In genomic region chr20:2453792-2454191, GRCh38 we compare ENCODE assay signal across 25 cellular contexts. TPM values are rescaled to one million over a fixed set of nuclear protein-coding genes. Genes with fewer than 3 reads are reported as not detected.
DNase-seq lines count a peak whose midpoint lies in the region; ATAC-seq, FAIRE-seq and TF ChIP-seq lines count a peak whose summit lies in the region.
"Had no signal": no experiment of that assay in that cellular context is flagged by ENCODE, and none has a peak within 500 bp of the region (broad histone marks: within the 10 kb centered on the region; RNA-seq: fewer than 3 reads in every experiment).

No MANE protein-coding gene starts in this region.

- no peak overlapping the region for H3K9ac ChIP-seq in endodermal cell (ENCODE audit: extremely low read depth, low read length, poor library complexity, severe bottlenecking)
- H3K9ac ChIP-seq: BLaER1 had no signal

- H3K27me3 ChIP-seq in endodermal cell (ENCODE audit: control insufficient read depth, insufficient read depth, low read length, poor library complexity, severe bottlenecking): no peaks in the 10 kb centered on the region
- H3K27me3 ChIP-seq: BLaER1 had no signal

- DNase-seq in activated naive CD4-positive, alpha-beta T cell treated with Interleukin-2 at 50 U/mL for 16 hours: no peak
- DNase-seq in endodermal cell: no peak
- DNase-seq in urothelium cell line (ENCODE audit: low spot score): no peak
- no peak for DNase-seq in NCI-H510A treated with DMSO at 0.1 percent for 48 hours (lab: John Stamatoyannopoulos, UW)
- DNase-seq: CD4-positive, alpha-beta T cell; CD8-positive, alpha-beta memory T cell; DMS 273 treated with DMSO at 0.1 percent for 48 hours; DMS79; EL; GDM1; GOT3 had no signal

- no peak overlapping the region for H3K4me3 ChIP-seq in endodermal cell (ENCODE audit: low read length)
- H3K4me3 ChIP-seq: BLaER1, HAP-1 had no signal

- peaks cover 42% of the 10 kb centered on the region for H3K4me1 Mint-ChIP-seq in activated naive CD4-positive, alpha-beta T cell treated with anti-CD3 and anti-CD28 coated beads, Interleukin-2, amount 50 U/mL, for 24 hours
- H3K4me1 Mint-ChIP-seq in activated T-helper 17 cell treated with anti-CD3 and anti-CD28 coated beads, Interleukin-2, amount 50 U/mL, for 72 hours: peaks cover 19% of the 10 kb centered on the region
- H3K4me1 Mint-ChIP-seq in endodermal cell: no peaks in the 10 kb centered on the region
- H3K4me1 Mint-ChIP-seq: B cell had no signal

- H3K4me3 Mint-ChIP-seq in activated naive CD4-positive, alpha-beta T cell treated with anti-CD3 and anti-CD28 coated beads, Interleukin-2, amount 50 U/mL, for 24 hours: no peak overlapping the region
- H3K4me3 Mint-ChIP-seq in activated T-helper 17 cell treated with anti-CD3 and anti-CD28 coated beads, Interleukin-2, amount 50 U/mL, for 72 hours: no peak overlapping the region
- no peak overlapping the region for H3K4me3 Mint-ChIP-seq in endodermal cell
- H3K4me3 Mint-ChIP-seq: B cell; CD14-positive monocyte; CD4-positive, alpha-beta T cell; CD8-positive, alpha-beta memory T cell had no signal

- peak overlapping the region; percentile 47 for H3K27ac Mint-ChIP-seq in activated naive CD4-positive, alpha-beta T cell treated with anti-CD3 and anti-CD28 coated beads, Interleukin-2, amount 50 U/mL, for 24 hours
- H3K27ac Mint-ChIP-seq in activated T-helper 17 cell treated with anti-CD3 and anti-CD28 coated beads, Interleukin-2, amount 50 U/mL, for 72 hours: peak overlapping the region; percentile 28
- peak overlapping the region; percentile 55 for H3K27ac Mint-ChIP-seq in endodermal cell
- H3K27ac Mint-ChIP-seq: B cell; CD14-positive monocyte; CD4-positive, alpha-beta T cell; CD8-positive, alpha-beta memory T cell had no signal

- no peaks in the 10 kb centered on the region for H3K4me1 ChIP-seq in endodermal cell (ENCODE audit: control insufficient read depth, insufficient read depth, low read length)
- H3K4me1 ChIP-seq: HAP-1 had no signal

- H3K36me3 ChIP-seq in endodermal cell (ENCODE audit: control insufficient read depth, insufficient read depth, low read length): peaks cover 2% of the 10 kb centered on the region

- no peaks in the 10 kb centered on the region for H3K27me3 Mint-ChIP-seq in activated naive CD4-positive, alpha-beta T cell treated with anti-CD3 and anti-CD28 coated beads, Interleukin-2, amount 50 U/mL, for 24 hours
- no peaks in the 10 kb centered on the region for H3K27me3 Mint-ChIP-seq in activated T-helper 17 cell treated with anti-CD3 and anti-CD28 coated beads, Interleukin-2, amount 50 U/mL, for 72 hours
- no peaks in the 10 kb centered on the region for H3K27me3 Mint-ChIP-seq in endodermal cell (ENCODE audit: insufficient read depth)
- H3K27me3 Mint-ChIP-seq: B cell; CD4-positive, alpha-beta T cell; CD8-positive, alpha-beta memory T cell had no signal

- H3K9me3 ChIP-seq in endodermal cell (ENCODE audit: control insufficient read depth, low read length): no peaks in the 10 kb centered on the region
- H3K9me3 ChIP-seq: BLaER1, HAP-1 had no signal

- no peak for ATAC-seq in activated T-helper 17 cell treated with anti-CD3 and anti-CD28 coated beads, Interleukin-2, amount 50 U/mL, for 72 hours (replicated peaks)
- no peak for ATAC-seq in GM21528 (IDR thresholded peaks at IDR 0.05; ENCODE audit: low FRiP score, unreplicated experiment)
- ATAC-seq in SK-N-SH treated with all-trans-retinoic acid at 6 μM for 48 hours: no peak

- peaks cover 4% of the 10 kb centered on the region for H3K36me3 Mint-ChIP-seq in activated naive CD4-positive, alpha-beta T cell treated with anti-CD3 and anti-CD28 coated beads, Interleukin-2, amount 50 U/mL, for 24 hours
- H3K36me3 Mint-ChIP-seq in activated T-helper 17 cell treated with anti-CD3 and anti-CD28 coated beads, Interleukin-2, amount 50 U/mL, for 72 hours (ENCODE audit: low read depth): peaks cover 25% of the 10 kb centered on the region
- H3K36me3 Mint-ChIP-seq in endodermal cell (ENCODE audit: low read depth): peaks cover 2% of the 10 kb centered on the region

- TF ChIP-seq CTCF in endodermal cell (conservative IDR thresholded peaks at IDR 0.05): no peak

- H3K9me3 Mint-ChIP-seq in activated naive CD4-positive, alpha-beta T cell treated with anti-CD3 and anti-CD28 coated beads, Interleukin-2, amount 50 U/mL, for 24 hours: no peaks in the 10 kb centered on the region
- no peaks in the 10 kb centered on the region for H3K9me3 Mint-ChIP-seq in activated T-helper 17 cell treated with anti-CD3 and anti-CD28 coated beads, Interleukin-2, amount 50 U/mL, for 72 hours
- H3K9me3 Mint-ChIP-seq in endodermal cell: no peaks in the 10 kb centered on the region
- H3K9me3 Mint-ChIP-seq: CD14-positive monocyte; CD4-positive, alpha-beta T cell; CD8-positive, alpha-beta memory T cell had no signal

- WGBS in endodermal cell (ENCODE audit: insufficient coverage in 1 of 2, insufficient read length in 1 of 2), 2 experiments: 70 to 80% methylated on average over 2 to 3 of the region's 3 CpGs

- H3K27ac ChIP-seq in endodermal cell (ENCODE audit: low read depth, low read length): no peak overlapping the region
- H3K27ac ChIP-seq: 22Rv1, BLaER1 had no signal

- peak; percentile 23 for FAIRE-seq in urothelium cell line (lab: Jason Lieb, UNC)
- FAIRE-seq: A204.1, D721Med, GM12891, GM18507, H54 had no signal

TF ChIP-seq in SK-N-SH treated with all-trans-retinoic acid at 6 μM for 48 hours, 23 proteins besides CTCF, POLR2A, EP300 and RAD21:
- no peak for TF ChIP-seq SNAI2 (CRISPR knock-in tag; IDR thresholded peaks at IDR 0.05)
- TF ChIP-seq CREB5 (CRISPR knock-in tag; IDR thresholded peaks at IDR 0.05; ENCODE audit: low read depth): no peak
- no peak for TF ChIP-seq ZNF70 (CRISPR knock-in tag; IDR thresholded peaks at IDR 0.05)
- TF ChIP-seq ESRRG (CRISPR knock-in tag; IDR thresholded peaks at IDR 0.05): no peak
- no peak for TF ChIP-seq CSRNP3 (CRISPR knock-in tag; IDR thresholded peaks at IDR 0.05)
- no peak for TF ChIP-seq ZFP3 (CRISPR knock-in tag; IDR thresholded peaks at IDR 0.05)
- no peak for TF ChIP-seq TOX (CRISPR knock-in tag; IDR thresholded peaks at IDR 0.05; ENCODE audit: borderline replicate concordance)
- TF ChIP-seq ARNTL (CRISPR knock-in tag; IDR thresholded peaks at IDR 0.05; ENCODE audit: borderline replicate concordance, low read depth): no peak
TF ChIP-seq in SK-N-SH treated with all-trans-retinoic acid at 6 μM for 48 hours: peak in this region for 0.

RNA-seq across cellular contexts. Expression of gene SNRPB, which starts 16.8 kb away (rescaled TPM):
- 100 to 1,000 TPM; 329 to 489 TPM for total RNA-seq in activated T-helper 17 cell treated with anti-CD3 and anti-CD28 coated beads, Interleukin-2, amount 50 U/mL, for 72 hours
- 100 to 1,000 TPM; 277 to 310 TPM for total RNA-seq in endodermal cell
- polyA plus RNA-seq in endodermal cell (2013, experiment 1 of 2): 339 TPM
- 323 TPM for polyA plus RNA-seq in endodermal cell (2013, experiment 2 of 2)

RNA-seq across cellular contexts. Expression of gene ZNF343, which starts 54.9 kb away (rescaled TPM):
- total RNA-seq in activated T-helper 17 cell treated with anti-CD3 and anti-CD28 coated beads, Interleukin-2, amount 50 U/mL, for 72 hours: 10 to 100 TPM in 1 of 2 donors, 1 to 10 TPM in 1; 8.0 to 10.1 TPM
- total RNA-seq in endodermal cell: 10 to 100 TPM in 1 of 2 donors, 1 to 10 TPM in 1; 6.9 to 10.1 TPM
- 6.7 TPM for polyA plus RNA-seq in endodermal cell (2013, experiment 1 of 2)
- 5.4 TPM for polyA plus RNA-seq in endodermal cell (2013, experiment 2 of 2)
